8 cellular contexts compared by ENCODE assay signal in the genomic region with DNA sequence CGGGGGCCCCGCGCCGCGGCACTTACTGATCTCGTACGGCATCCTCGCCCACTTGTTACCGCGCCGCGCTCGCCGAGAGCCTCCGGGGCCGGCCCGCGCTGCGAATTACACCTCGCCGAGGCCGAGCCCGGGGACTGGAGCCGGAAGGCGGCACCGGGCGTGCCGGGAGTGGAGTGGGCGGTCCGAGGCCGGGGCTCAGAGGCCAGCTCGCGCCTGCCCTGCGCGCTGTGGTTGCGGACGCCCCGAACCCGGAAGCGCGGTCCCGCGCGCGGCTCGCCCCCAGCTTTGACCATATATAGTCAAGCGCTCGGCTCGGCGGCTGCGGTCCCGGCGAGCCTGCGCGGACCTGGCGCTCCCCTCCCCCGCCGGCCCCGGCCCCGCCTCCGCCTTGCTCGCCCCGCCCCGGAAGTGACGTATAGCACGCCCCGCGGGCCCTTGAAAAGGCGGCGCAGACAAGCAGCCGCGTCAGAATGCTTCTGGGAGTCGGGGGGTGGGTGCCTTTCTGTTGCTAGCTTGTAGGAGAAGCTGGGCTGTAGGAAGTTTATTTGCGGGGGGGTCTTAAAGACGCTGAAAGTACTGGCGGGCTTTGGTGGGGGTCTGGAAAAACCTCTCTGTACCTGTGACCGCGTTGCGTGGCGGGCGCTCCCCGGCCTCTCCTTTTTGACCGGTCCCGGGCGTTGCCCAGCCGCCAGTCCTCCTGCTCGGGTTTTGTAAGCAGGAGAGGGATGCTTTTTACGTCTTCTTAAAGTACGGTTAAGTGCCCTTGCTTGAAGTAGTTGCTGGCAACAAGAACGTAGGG. TPM values are rescaled to one million over a fixed set of nuclear protein-coding genes. Genes with fewer than 3 reads are reported as not detected.
DNase-seq lines count a peak whose midpoint lies in the region; TF ChIP-seq lines count a peak whose summit lies in the region.

Gene WDR1 (minus strand): TSS at position 175 of the 799 bp plus-strand sequence. CDS start 133 bp downstream, at position 42.

- TF ChIP-seq RAD21 in SK-N-SH (IDR thresholded peaks at IDR 0.05; ENCODE audit: low read length), result no peak

- H3K9me3 ChIP-seq in SK-N-SH, result no peaks in the 10 kb centered on the region

- peaks cover 57% of the 10 kb centered on the region for H3K4me1 Mint-ChIP-seq in HFFc6 (ENCODE audit: low read depth)

- H3K4me1 ChIP-seq in SK-N-SH (ENCODE audit: control insufficient read depth in 1 of 2, insufficient read depth in 2 of 2, low read depth in 1 of 2, low read length in 1 of 2), result peaks cover 14 to 15% of the 10 kb centered on the region in 2 experiments; a peak in 2 of 4 replicates

- peaks cover 11% of the 10 kb centered on the region for H3F3A ChIP-seq in SK-N-SH (replicated peaks; ENCODE audit: insufficient read depth)

- TF ChIP-seq CTCF in GM06990 (IDR thresholded peaks at IDR 0.05; ENCODE audit: insufficient read depth, low read length, poor library complexity, severe bottlenecking), result no peak
- no peak for TF ChIP-seq CTCF in HFFc6 (IDR thresholded peaks at IDR 0.05)
- TF ChIP-seq CTCF in NB4 (IDR thresholded peaks at IDR 0.05; ENCODE audit: low read depth, low read length), result no peak
- no peak for TF ChIP-seq CTCF in SK-N-SH (IDR thresholded peaks at IDR 0.05)

- H3K36me3 ChIP-seq in GM06990 (ENCODE audit: control insufficient read depth, insufficient read depth, low read length), result peaks cover 23% of the 10 kb centered on the region
- peaks cover 31 to 32% of the 10 kb centered on the region in 2 experiments for H3K36me3 ChIP-seq in SK-N-SH (replicated peaks in 1 of 2; ENCODE audit: control insufficient read depth in 1 of 2, insufficient read depth in 2 of 2, low read length in 1 of 2)

- peak within 1 kb of the TSS; percentile 60; the same call in 1 of the 2 replicates for H2AFZ ChIP-seq in SK-N-SH (ENCODE audit: low read depth)

- peak; percentile 98 for DNase-seq in GM06990 (ENCODE audit: extremely low read depth, insufficient read length)
- peak; percentile 95 for DNase-seq in HFFc6
- peak; percentile 98 for DNase-seq in NB4 (ENCODE audit: low read depth)
- DNase-seq in SK-N-SH, result peak; percentile 96
- DNase-seq in activated naive CD4-positive, alpha-beta T cell treated with anti-CD3 and anti-CD28 coated beads, Interleukin-2, amount 50 U/mL, for 16 hours, result peak; percentile 85
- DNase-seq in germinal center (ENCODE audit: low spot score), result peak; percentile 94
- peak in 55 of 56 donors; percentile 66 to 96 (median 91) for DNase-seq in nucleus accumbens (lab: John Stamatoyannopoulos, UW)
- DNase-seq in superior temporal gyrus (ENCODE audit: extremely low spot score), result peak; percentile 91

- POLR2A ChIA-PET in SK-N-SH (lab: Yijun Ruan, JAX), result interaction anchor here (0.7 to 1.6 kb wide), 6 partner anchors 10 to 425 kb away, joined by 3 to 5 read pairs (median 4); no protein-coding TSS in a partner anchor

- peak in 1 of 2 experiments; percentile 48; a peak in 1 of 4 replicates for TF ChIP-seq EP300 in SK-N-SH (IDR thresholded peaks at IDR 0.05; ENCODE audit: borderline replicate concordance in 1 of 2, low read depth in 1 of 2, low read length in 1 of 2)

- H3K27ac Mint-ChIP-seq in HFFc6, result peak within 1 kb of the TSS; percentile 93

- no peaks in the 10 kb centered on the region for H3K9me3 Mint-ChIP-seq in HFFc6

- H3K27me3 Mint-ChIP-seq in HFFc6 (ENCODE audit: insufficient read depth), result peaks cover 12% of the 10 kb centered on the region

- peaks cover 40% of the 10 kb centered on the region for H4K20me1 ChIP-seq in SK-N-SH (ENCODE audit: insufficient read depth)

- H3K36me3 Mint-ChIP-seq in HFFc6 (ENCODE audit: low read depth), result peaks cover 40% of the 10 kb centered on the region

- peak; percentile 98 for TF ChIP-seq POLR2A in NB4 (IDR thresholded peaks at IDR 0.05; ENCODE audit: extremely low read depth, insufficient read length)

- H3K4me3 Mint-ChIP-seq in HFFc6, result peak within 1 kb of the TSS; percentile 96

- no peaks in the 10 kb centered on the region for H3K9me2 ChIP-seq in SK-N-SH

- peaks cover 45% of the 10 kb centered on the region for H3K79me2 ChIP-seq in SK-N-SH (ENCODE audit: insufficient read depth)

- CTCF ChIA-PET in SK-N-SH (lab: Yijun Ruan, JAX), result interaction anchor here (1.2 to 2.5 kb wide), 3 partner anchors 12 to 101 kb away, joined by 4 to 10 read pairs (median 5); no protein-coding TSS in a partner anchor

- WGBS in SK-N-SH (ENCODE audit: low lambda C conversion rate), result under 1% methylated on average over 23 of the region's 90 CpGs

- H3K4me3 ChIP-seq in GM06990 (replicated peaks; ENCODE audit: low read depth, low read length), result peak within 1 kb of the TSS; percentile 93
- H3K4me3 ChIP-seq in NB4 (ENCODE audit: low read depth, low read length), result peak within 1 kb of the TSS; percentile 86
- H3K4me3 ChIP-seq in SK-N-SH (ENCODE audit: low read depth in 2 of 2, low read length in 1 of 2), result peak within 1 kb of the TSS; percentile 72 to 85

- H3K27ac ChIP-seq in SK-N-SH (ENCODE audit: low read depth in 2 of 2, low read length in 1 of 2), result peak within 1 kb of the TSS; percentile 68 to 84

- peak within 1 kb of the TSS; percentile 97 for H3K4me2 ChIP-seq in SK-N-SH

- H3K27me3 ChIP-seq in GM06990 (replicated peaks; ENCODE audit: control insufficient read depth, insufficient read depth, low read length), result no peaks in the 10 kb centered on the region
- H3K27me3 ChIP-seq in SK-N-SH (ENCODE audit: insufficient read depth), result no peaks in the 10 kb centered on the region

- H3K9ac ChIP-seq in SK-N-SH, result peak within 1 kb of the TSS; percentile 76

TF ChIP-seq in SK-N-SH, 30 proteins besides CTCF, POLR2A, EP300 and RAD21 (continues in another document):
- TF ChIP-seq GABPA (IDR thresholded peaks at IDR 0.05; ENCODE audit: low read depth), result peak; percentile 64
- no peak for TF ChIP-seq FOXM1 (IDR thresholded peaks at IDR 0.05; ENCODE audit: low read depth)
- TF ChIP-seq, protein P1, sequence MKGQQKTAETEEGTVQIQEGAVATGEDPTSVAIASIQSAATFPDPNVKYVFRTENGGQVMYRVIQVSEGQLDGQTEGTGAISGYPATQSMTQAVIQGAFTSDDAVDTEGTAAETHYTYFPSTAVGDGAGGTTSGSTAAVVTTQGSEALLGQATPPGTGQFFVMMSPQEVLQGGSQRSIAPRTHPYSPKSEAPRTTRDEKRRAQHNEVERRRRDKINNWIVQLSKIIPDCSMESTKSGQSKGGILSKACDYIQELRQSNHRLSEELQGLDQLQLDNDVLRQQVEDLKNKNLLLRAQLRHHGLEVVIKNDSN (IDR thresholded peaks at IDR 0.05; ENCODE audit: borderline replicate concordance, low read depth), result no peak
- TF ChIP-seq TAF1 (IDR thresholded peaks at IDR 0.05; ENCODE audit: borderline replicate concordance, low read depth, low read length), result peak; percentile 84
- TF ChIP-seq, protein P2, sequence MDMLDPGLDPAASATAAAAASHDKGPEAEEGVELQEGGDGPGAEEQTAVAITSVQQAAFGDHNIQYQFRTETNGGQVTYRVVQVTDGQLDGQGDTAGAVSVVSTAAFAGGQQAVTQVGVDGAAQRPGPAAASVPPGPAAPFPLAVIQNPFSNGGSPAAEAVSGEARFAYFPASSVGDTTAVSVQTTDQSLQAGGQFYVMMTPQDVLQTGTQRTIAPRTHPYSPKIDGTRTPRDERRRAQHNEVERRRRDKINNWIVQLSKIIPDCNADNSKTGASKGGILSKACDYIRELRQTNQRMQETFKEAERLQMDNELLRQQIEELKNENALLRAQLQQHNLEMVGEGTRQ (IDR thresholded peaks at IDR 0.05; ENCODE audit: borderline replicate concordance, low read depth, low read length), result no peak
- TF ChIP-seq REST (IDR thresholded peaks at IDR 0.05; ENCODE audit: low read depth, low read length), result 0 out of 2 replicates have a peak, but pooled peaks have one; percentile 39
- TF ChIP-seq RCOR1 (IDR thresholded peaks at IDR 0.05; ENCODE audit: low read length), result no peak
- no peak for TF ChIP-seq RXRA (IDR thresholded peaks at IDR 0.05; ENCODE audit: borderline replicate concordance, low read depth)
- no peak for TF ChIP-seq FOSL2 (IDR thresholded peaks at IDR 0.05; ENCODE audit: borderline replicate concordance, low read depth)
- no peak for TF ChIP-seq FOXJ3 (CRISPR knock-in tag; IDR thresholded peaks at IDR 0.05)
- peak; percentile 81 for TF ChIP-seq SIN3A (IDR thresholded peaks at IDR 0.05; ENCODE audit: borderline replicate concordance, low read depth, low read length)
- TF ChIP-seq JUND (IDR thresholded peaks at IDR 0.05), result no peak

RNA-seq across cellular contexts. Expression of gene WDR1, which starts in this region (rescaled TPM):
- 100 to 1,000 TPM; 720 to 838 (median 782) TPM for total RNA-seq in HFFc6 (2021; fragmentation: NEBNext Ultra II Directional; extraction: Animal tissue kit (Norgen Biotek cat#: 25700))
- 287 and 310 TPM in 2 replicates for polyA plus RNA-seq in SK-N-SH (2012; rRNA removed)
- 240 and 255 TPM in 2 replicates for polyA plus RNA-seq in SK-N-SH (2012; cell fraction: cytosol; rRNA removed)
- 297 and 306 TPM in 2 replicates for polyA plus RNA-seq in SK-N-SH (2012; cell fraction: nucleus; rRNA removed)

Comparison
In these comparisons a context has a peak if more than half of its experiments do, and no peak if none do; other contexts are left out.
1. Peak in every context shown above with its lines: DNase-seq, H3K4me3 ChIP-seq and H3K27ac ChIP-seq.